26 cellular contexts compared by ENCODE assay signal in genomic region chr13:52033039-52033438, GRCh38.
"Had no signal": no experiment of that assay in that cellular context is flagged by ENCODE, and none has a peak within 500 bp of the region (broad histone marks: within the 10 kb centered on the region; RNA-seq: fewer than 3 reads in every experiment).

No MANE protein-coding gene starts in this region.

- H3K4me2 ChIP-seq: neural progenitor cell had no signal

- H3K36me3 ChIP-seq: ovary, right lobe of liver, uterus had no signal

- DNase-seq: natural killer cell; occipital lobe; ovary; posterior cingulate gyrus; psoas muscle; right cardiac atrium; right lobe of liver; sigmoid colon; small intestine; stimulated activated CD4-positive, alpha-beta T cell treated with anti-CD3 and anti-CD28 coated beads, Interleukin-1b, Interleukin-23, amount 100 ng/mL, for 48 hours; stimulated activated CD4-positive, alpha-beta T cell treated with anti-CD3 and anti-CD28 coated beads, Interleukin-4, amount 100 ng/mL, for 1 hour; stimulated activated CD4-positive, alpha-beta T cell treated with anti-CD3 and anti-CD28 coated beads, Interleukin-4, amount 100 ng/mL, for 4 hours; stimulated activated CD8-positive, alpha-beta memory T cell treated with anti-CD3 and anti-CD28 coated beads, Interleukin-4, amount 100 ng/mL, for 48 hours; stimulated activated naive CD4-positive, alpha-beta T cell; stimulated activated naive CD8-positive, alpha-beta T cell treated with anti-CD3 and anti-CD28 coated beads, Interleukin-15, amount 100 ng/mL, for 72 hours; stimulated activated naive CD8-positive, alpha-beta T cell treated with anti-CD3 and anti-CD28 coated beads, Interleukin-15, Interleukin-2, amounts not matched to agents 100 U/mL and 50 U/mL, for 24 hours; substantia nigra; testis; tibial artery; transverse colon; upper lobe of right lung; uterus had no signal

- H3K27ac ChIP-seq: neural progenitor cell, ovary, parathyroid adenoma, psoas muscle, right lobe of liver, sigmoid colon, suprapubic skin, testis, tibial artery, transverse colon, upper lobe of right lung, uterus had no signal

- FAIRE-seq: small intestine had no signal

- H3K79me2 ChIP-seq: parathyroid adenoma had no signal

- H2AFZ ChIP-seq: neural progenitor cell, parathyroid adenoma had no signal

- H3K9me3 ChIP-seq: ovary, psoas muscle, right lobe of liver, testis, tibial artery, transverse colon, upper lobe of right lung, uterus had no signal

- ATAC-seq: natural killer cell; psoas muscle; right cardiac atrium; right lobe of liver; stimulated activated memory B cell treated with anti-CD40 and anti-IgM and Interleukin-4, amounts not matched to agents 10 μg/mL and 1 μg/mL and 100 μg/mL, for 72 hours; stimulated activated naive CD8-positive, alpha-beta T cell treated with anti-CD3 and anti-CD28 coated beads, Interleukin-15, amount 100 ng/mL, for 72 hours; stimulated activated naive CD8-positive, alpha-beta T cell treated with anti-CD3 and anti-CD28 coated beads, Interleukin-15, Interleukin-2, amounts not matched to agents 100 U/mL and 50 U/mL, for 24 hours; upper lobe of right lung had no signal

- H3K27me3 ChIP-seq: neural progenitor cell, ovary, right lobe of liver, sigmoid colon, suprapubic skin, testis, tibial artery, transverse colon, upper lobe of right lung, uterus had no signal

- H3K4me3 ChIP-seq: neural progenitor cell, ovary, psoas muscle, right lobe of liver, sigmoid colon, suprapubic skin, testis, tibial artery, transverse colon, upper lobe of right lung, uterus had no signal

- H3K9ac ChIP-seq: neural progenitor cell, parathyroid adenoma had no signal

- H3K4me1 ChIP-seq: neural progenitor cell, parathyroid adenoma, psoas muscle, right lobe of liver, sigmoid colon, suprapubic skin, testis, tibial artery, upper lobe of right lung, uterus had no signal
